In the genomic region with DNA sequence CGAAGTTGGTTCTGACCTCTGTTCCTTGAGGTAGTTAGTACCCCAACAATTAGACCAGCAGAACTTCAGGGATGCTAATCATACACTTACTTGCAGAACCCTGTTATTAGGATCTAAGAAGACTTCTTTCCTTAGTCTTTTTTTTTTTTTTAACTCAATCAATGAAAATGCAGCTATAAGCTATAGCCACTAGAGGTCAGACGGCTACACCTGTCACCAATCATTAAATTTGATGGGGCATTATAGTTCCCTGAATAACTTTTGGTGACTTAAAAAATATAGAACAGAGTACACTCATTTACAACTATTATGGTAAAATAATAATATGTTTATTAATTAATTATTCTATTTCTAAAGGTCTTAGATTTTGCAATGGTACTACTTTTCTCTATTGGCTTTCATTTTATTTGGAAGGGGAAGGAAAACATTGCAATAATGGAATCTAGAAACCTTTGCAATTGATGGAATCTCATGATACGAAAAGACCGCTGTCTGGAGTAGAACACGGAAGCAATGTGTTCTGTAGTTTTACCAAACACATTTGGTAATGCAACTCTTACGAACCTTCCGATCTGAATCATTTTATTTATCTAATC, we compare ENCODE assay signal across 9 cellular contexts.
DNase-seq lines count a peak whose midpoint lies in the region; ATAC-seq and TF ChIP-seq lines count a peak whose summit lies in the region.
"Had no signal": no experiment of that assay in that cellular context is flagged by ENCODE, and none has a peak within 500 bp of the region (broad histone marks: within the 10 kb centered on the region; RNA-seq: fewer than 3 reads in every experiment).

No MANE protein-coding gene starts in this region.

- H3K23ac ChIP-seq in trophoblast cell (ENCODE audit: low read length): no peak overlapping the region

- H3K4me1 ChIP-seq in trophoblast cell (ENCODE audit: control insufficient read depth in 1 of 2, insufficient read depth in 2 of 2, low read length in 2 of 2): no peaks in the 10 kb centered on the region

- H3K9me3 ChIP-seq in trophoblast cell (ENCODE audit: insufficient read depth, low read depth, low read length): no peaks in the 10 kb centered on the region

- no peaks in the 10 kb centered on the region for H3K9me3 Mint-ChIP-seq in natural killer cell
- H3K9me3 Mint-ChIP-seq in natural killer cell treated with Interleukin-12 subunit alpha and Interleukin-12 subunit beta and Interleukin-15 and Interleukin-18, amount 100 ng/mL, for 72 hours: no peaks in the 10 kb centered on the region

- H3K27ac Mint-ChIP-seq in natural killer cell: no peak overlapping the region
- H3K27ac Mint-ChIP-seq in natural killer cell treated with Interleukin-12 subunit alpha and Interleukin-12 subunit beta and Interleukin-15 and Interleukin-18, amount 100 ng/mL, for 72 hours: no peak overlapping the region
- H3K27ac Mint-ChIP-seq: activated naive CD8-positive, alpha-beta T cell had no signal

- H3K4me1 Mint-ChIP-seq in natural killer cell: peaks cover 0 to 8% of the 10 kb centered on the region in 2 donors
- H3K4me1 Mint-ChIP-seq in natural killer cell treated with Interleukin-12 subunit alpha and Interleukin-12 subunit beta and Interleukin-15 and Interleukin-18, amount 100 ng/mL, for 72 hours (ENCODE audit: low read depth in 2 of 2): no peaks in the 10 kb centered on the region

- H3K4me2 ChIP-seq in trophoblast cell (ENCODE audit: low read length): no peak overlapping the region

- H2AK5ac ChIP-seq in trophoblast cell (ENCODE audit: low read length): no peak overlapping the region

- H4K8ac ChIP-seq in trophoblast cell (ENCODE audit: low read depth, low read length): no peak overlapping the region

- H3K36me3 ChIP-seq in trophoblast cell (ENCODE audit: control insufficient read depth in 1 of 2, insufficient read depth in 2 of 2, low read length in 2 of 2): no peaks in the 10 kb centered on the region

- H3K4ac ChIP-seq in trophoblast cell (ENCODE audit: low read depth, low read length): no peak overlapping the region

- H3K27me3 Mint-ChIP-seq in natural killer cell (ENCODE audit: low read depth in 2 of 2): no peaks in the 10 kb centered on the region
- no peaks in the 10 kb centered on the region for H3K27me3 Mint-ChIP-seq in natural killer cell treated with Interleukin-12 subunit alpha and Interleukin-12 subunit beta and Interleukin-15 and Interleukin-18, amount 100 ng/mL, for 72 hours
- H3K27me3 Mint-ChIP-seq: activated naive CD8-positive, alpha-beta T cell had no signal

- H2AFZ ChIP-seq in trophoblast cell (ENCODE audit: insufficient read depth, low read length, poor library complexity): no peak overlapping the region

- no peaks in the 10 kb centered on the region for H3K27me3 ChIP-seq in trophoblast cell (ENCODE audit: insufficient read depth, low read length)

- no peak for DNase-seq in natural killer cell
- DNase-seq in natural killer cell treated with Interleukin-12 subunit alpha and Interleukin-12 subunit beta and Interleukin-15 and Interleukin-18, amount 100 ng/mL, for 72 hours (ENCODE audit: low spot score): no peak
- peak; percentile 6 for DNase-seq in NCI-H128 (lab: John Stamatoyannopoulos, UW; ENCODE audit: unreplicated experiment)
- DNase-seq in choroid plexus epithelial cell (ENCODE audit: low read depth): peak; percentile 56
- DNase-seq in trophoblast cell: peak; percentile 13 to 86
- DNase-seq in NCI-H774 (lab: John Stamatoyannopoulos, UW): no peak
- DNase-seq in substantia nigra (lab: John Stamatoyannopoulos, UW): no peak
- DNase-seq in stimulated activated CD4-positive, alpha-beta T cell treated with anti-CD3 and anti-CD28 coated beads, Interleukin-2, amount 100 ng/mL, for 24 hours: no peak

- H2BK5ac ChIP-seq in trophoblast cell (ENCODE audit: low read depth, low read length, poor library complexity): no peak overlapping the region

- TF ChIP-seq CTCF in natural killer cell (IDR thresholded peaks at IDR 0.05): peak; percentile 62
- TF ChIP-seq CTCF in choroid plexus epithelial cell (conservative IDR thresholded peaks at IDR 0.05; ENCODE audit: low read depth, low read length): peak; percentile 69

- H3K4me3 ChIP-seq in choroid plexus epithelial cell (ENCODE audit: low read depth, low read length) (no peak overlapping the region), trophoblast cell (ENCODE audit: low read depth, low read length) (no peak overlapping the region)

- intact Hi-C loops in natural killer cell (cut with micrococcal nuclease): loop anchor here (2.0 to 10.0 kb wide), 2 partner anchors 224 to 750 kb away; no protein-coding TSS in a partner anchor

- H2BK120ac ChIP-seq in trophoblast cell (ENCODE audit: insufficient read depth, low read length, poor library complexity): no peak overlapping the region

- H4K12ac ChIP-seq in trophoblast cell (ENCODE audit: low read depth, low read length): no peak overlapping the region

- no peak overlapping the region for H4K91ac ChIP-seq in trophoblast cell (ENCODE audit: low read depth, low read length)

- no peak overlapping the region for H3K9ac ChIP-seq in trophoblast cell (ENCODE audit: low read length)

- no peak for ATAC-seq in natural killer cell
- no peak for ATAC-seq in natural killer cell treated with Interleukin-12 subunit alpha and Interleukin-12 subunit beta and Interleukin-15 and Interleukin-18, amount 100 ng/mL, for 72 hours

- H2BK12ac ChIP-seq in trophoblast cell (ENCODE audit: low read length): no peak overlapping the region

- WGBS in trophoblast cell (ENCODE audit: extremely low coverage, insufficient coverage, insufficient read length): no CpG with 5 or more reads among the region's 7 CpGs

- no peaks in the 10 kb centered on the region for H3K79me2 ChIP-seq in trophoblast cell (ENCODE audit: control insufficient read depth, insufficient read depth, low read length, poor library complexity)

- no peaks in the 10 kb centered on the region for H3K79me1 ChIP-seq in trophoblast cell (ENCODE audit: low read length)

- no peak overlapping the region for H3K18ac ChIP-seq in trophoblast cell (ENCODE audit: low read length)

- no peak overlapping the region for H3K4me3 Mint-ChIP-seq in natural killer cell
- no peak overlapping the region for H3K4me3 Mint-ChIP-seq in natural killer cell treated with Interleukin-12 subunit alpha and Interleukin-12 subunit beta and Interleukin-15 and Interleukin-18, amount 100 ng/mL, for 72 hours
- H3K4me3 Mint-ChIP-seq: activated naive CD8-positive, alpha-beta T cell had no signal

- H3K14ac ChIP-seq in trophoblast cell (ENCODE audit: low read length): no peak overlapping the region

- no peaks in the 10 kb centered on the region for H3K36me3 Mint-ChIP-seq in natural killer cell
- no peaks in the 10 kb centered on the region for H3K36me3 Mint-ChIP-seq in natural killer cell treated with Interleukin-12 subunit alpha and Interleukin-12 subunit beta and Interleukin-15 and Interleukin-18, amount 100 ng/mL, for 72 hours
- H3K36me3 Mint-ChIP-seq: activated naive CD8-positive, alpha-beta T cell had no signal

- no peak overlapping the region for H3K27ac ChIP-seq in trophoblast cell (ENCODE audit: low read depth, low read length)
- H3K27ac ChIP-seq in substantia nigra (ENCODE audit: low read depth, low read length, poor library complexity, severe bottlenecking): no peak overlapping the region

Comparison
In these comparisons a context has a peak if more than half of its experiments do, and no peak if none do; other contexts are left out.
1. DNase-seq: peak in NCI-H128 (single experiment), choroid plexus epithelial cell (single experiment) and trophoblast cell (2 of 2); none in natural killer cell (single experiment), natural killer cell treated with Interleukin-12 subunit alpha and Interleukin-12 subunit beta and Interleukin-15 and Interleukin-18, amount 100 ng/mL, for 72 hours (single experiment), NCI-H774 (single experiment), substantia nigra (0 of 49) and stimulated activated CD4-positive, alpha-beta T cell treated with anti-CD3 and anti-CD28 coated beads, Interleukin-2, amount 100 ng/mL, for 24 hours (0 of 2).